ENCODE assay signal across 16 cellular contexts in the genomic region with DNA sequence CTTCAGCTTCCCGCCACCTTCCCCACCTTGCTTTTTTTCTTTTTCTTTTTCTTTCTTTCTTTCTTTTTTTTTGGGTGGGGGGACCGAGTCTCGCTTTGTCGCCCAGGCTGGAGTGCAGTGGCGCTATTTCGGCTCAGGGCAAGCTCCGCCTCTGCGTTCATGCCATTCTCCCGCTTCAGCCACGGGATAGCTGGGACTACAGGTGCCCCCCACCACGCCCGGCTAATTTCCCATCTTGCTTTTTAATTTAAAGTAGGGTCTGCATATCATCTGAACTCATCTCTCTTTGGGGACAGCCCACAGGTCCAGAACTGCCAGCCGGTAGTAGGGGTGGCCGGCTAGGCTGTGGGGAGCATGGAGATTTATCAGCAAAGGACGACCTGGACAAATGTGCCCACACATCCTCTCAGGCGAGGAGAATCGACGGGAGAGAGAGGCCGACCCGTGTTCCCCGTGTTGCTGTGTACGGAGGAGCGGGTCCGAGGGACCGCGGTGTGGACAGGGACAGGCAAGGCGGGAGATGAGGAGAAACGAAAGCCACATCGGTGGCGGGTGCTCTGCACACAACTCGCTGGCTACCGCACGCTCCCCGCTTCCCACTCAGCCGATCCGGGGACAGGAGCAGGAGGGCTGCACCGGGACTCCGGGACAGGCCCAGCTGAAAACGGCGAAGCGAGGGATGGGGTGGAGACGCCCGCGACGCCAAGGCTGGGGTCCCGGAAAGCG. TPM values are rescaled to one million over a fixed set of nuclear protein-coding genes. Genes with fewer than 3 reads are reported as not detected.
DNase-seq lines count a peak whose midpoint lies in the region; ATAC-seq and TF ChIP-seq lines count a peak whose summit lies in the region.
"Had no signal": no experiment of that assay in that cellular context is flagged by ENCODE, and none has a peak within 500 bp of the region (broad histone marks: within the 10 kb centered on the region; RNA-seq: fewer than 3 reads in every experiment).

No MANE protein-coding gene starts in this region.

- H3K23ac ChIP-seq in mesendoderm (ENCODE audit: low read length): no peak overlapping the region

- H3K27me3 ChIP-seq in mesendoderm (ENCODE audit: insufficient read depth, low read length, poor library complexity) (peaks cover 92% of the 10 kb centered on the region), upper lobe of left lung (peaks cover 0 to 18% (median 5%) of the 10 kb centered on the region in 4 donors)

- no peak overlapping the region for H4K8ac ChIP-seq in mesendoderm (ENCODE audit: low read depth, low read length)

- no peaks in the 10 kb centered on the region for H3K79me2 ChIP-seq in mesendoderm (ENCODE audit: control insufficient read depth, insufficient read depth, low read length)

- no peak overlapping the region for H3K18ac ChIP-seq in mesendoderm (ENCODE audit: low read length)

- ATAC-seq in natural killer cell treated with Interleukin-12 subunit alpha and Interleukin-12 subunit beta and Interleukin-15 and Interleukin-18, amount 100 ng/mL, for 72 hours: no peak
- ATAC-seq in natural killer cell (no peak), upper lobe of left lung (ENCODE audit: low FRiP score in 2 of 2) (no peak), GM19023 (IDR thresholded peaks at IDR 0.05; ENCODE audit: unreplicated experiment) (no peak), GM18519 (IDR thresholded peaks at IDR 0.05; ENCODE audit: low FRiP score, unreplicated experiment) (no peak)
- ATAC-seq: gastroesophageal sphincter had no signal

- TF ChIP-seq CTCF in natural killer cell (IDR thresholded peaks at IDR 0.05) (no peak), brain (conservative IDR thresholded peaks at IDR 0.05) (no peak), upper lobe of left lung (IDR thresholded peaks at IDR 0.05) (no peak)

- no peak overlapping the region for H2BK15ac ChIP-seq in mesendoderm (replicated peaks; ENCODE audit: low read depth)

- H3K79me1 ChIP-seq in mesendoderm (ENCODE audit: low read length): no peaks in the 10 kb centered on the region

- H3K4me2 ChIP-seq in mesendoderm (ENCODE audit: low read length): no peak overlapping the region
- H3K4me2 ChIP-seq: BLaER1 had no signal

- no CpG with 5 or more reads among the region's 47 CpGs for WGBS in mesendoderm (ENCODE audit: extremely low coverage, insufficient coverage, low lambda C conversion rate)
- 51 to 58% methylated on average over 42 to 47 of the region's 47 CpGs for WGBS in upper lobe of left lung, 2 donors

- peaks cover 56 to 73% of the 10 kb centered on the region in 2 donors for H3K27me3 Mint-ChIP-seq in natural killer cell treated with Interleukin-12 subunit alpha and Interleukin-12 subunit beta and Interleukin-15 and Interleukin-18, amount 100 ng/mL, for 72 hours
- H3K27me3 Mint-ChIP-seq in natural killer cell (ENCODE audit: low read depth in 2 of 2): peaks cover 76 to 77% of the 10 kb centered on the region in 2 donors
- peaks cover 100% of the 10 kb centered on the region for H3K27me3 Mint-ChIP-seq in brain

- no peaks in the 10 kb centered on the region for H3K4me1 ChIP-seq in mesendoderm (ENCODE audit: control insufficient read depth, low read depth, low read length)
- H3K4me1 ChIP-seq in upper lobe of left lung: peaks cover 16 to 50% (median 28%) of the 10 kb centered on the region in 4 donors
- H3K4me1 ChIP-seq: BLaER1 had no signal

- no peak overlapping the region for H2BK5ac ChIP-seq in mesendoderm (ENCODE audit: low read length)

- H3K36me3 Mint-ChIP-seq in natural killer cell treated with Interleukin-12 subunit alpha and Interleukin-12 subunit beta and Interleukin-15 and Interleukin-18, amount 100 ng/mL, for 72 hours: no peaks in the 10 kb centered on the region
- H3K36me3 Mint-ChIP-seq in natural killer cell (no peaks in the 10 kb centered on the region), brain (no peaks in the 10 kb centered on the region)

- H3K4me1 Mint-ChIP-seq in natural killer cell treated with Interleukin-12 subunit alpha and Interleukin-12 subunit beta and Interleukin-15 and Interleukin-18, amount 100 ng/mL, for 72 hours (ENCODE audit: low read depth in 2 of 2): peaks cover 15 to 34% of the 10 kb centered on the region in 2 donors
- H3K4me1 Mint-ChIP-seq in natural killer cell (peaks cover 11 to 15% of the 10 kb centered on the region in 2 donors), brain (peaks cover 21% of the 10 kb centered on the region)

- peak overlapping the region; percentile 68 for H3K4me3 Mint-ChIP-seq in natural killer cell treated with Interleukin-12 subunit alpha and Interleukin-12 subunit beta and Interleukin-15 and Interleukin-18, amount 100 ng/mL, for 72 hours
- H3K4me3 Mint-ChIP-seq in natural killer cell: no peak overlapping the region
- peak overlapping the region; percentile 54 to 81 (median 59) for H3K4me3 Mint-ChIP-seq in brain

- no peak overlapping the region for H4K5ac ChIP-seq in mesendoderm (ENCODE audit: low read length)

- no peak overlapping the region for H3K4me3 ChIP-seq in mesendoderm (ENCODE audit: low read length)
- H3K4me3 ChIP-seq in upper lobe of left lung: peak overlapping the region; percentile 6 to 56 (median 29)
- H3K4me3 ChIP-seq: BLaER1, cardiac muscle cell, HAP-1 had no signal

- H3K27ac ChIP-seq in mesendoderm (ENCODE audit: low read depth, low read length): no peak overlapping the region
- H3K27ac ChIP-seq in upper lobe of left lung: peak overlapping the region in 1 of 4 donors; percentile 92
- H3K27ac ChIP-seq: BLaER1, cardiac muscle cell, gastroesophageal sphincter had no signal

- no peak overlapping the region for H3K4ac ChIP-seq in mesendoderm (ENCODE audit: low read depth, low read length)

- H3K56ac ChIP-seq in mesendoderm (ENCODE audit: low read length): peak overlapping the region; percentile 7

- H3K9me3 ChIP-seq in upper lobe of left lung: no peaks in the 10 kb centered on the region
- H3K9me3 ChIP-seq: gastroesophageal sphincter, HAP-1 had no signal

- H3K36me3 ChIP-seq in mesendoderm (ENCODE audit: control insufficient read depth, insufficient read depth, low read length) (no peaks in the 10 kb centered on the region), upper lobe of left lung (no peaks in the 10 kb centered on the region)
- H3K36me3 ChIP-seq: BLaER1, cardiac muscle cell, gastroesophageal sphincter, HAP-1 had no signal

- TF ChIP-seq EP300 in upper lobe of left lung (IDR thresholded peaks at IDR 0.05): no peak

- no peak overlapping the region for H3K27ac Mint-ChIP-seq in natural killer cell treated with Interleukin-12 subunit alpha and Interleukin-12 subunit beta and Interleukin-15 and Interleukin-18, amount 100 ng/mL, for 72 hours
- no peak overlapping the region for H3K27ac Mint-ChIP-seq in natural killer cell
- no peak overlapping the region for H3K27ac Mint-ChIP-seq in brain

- no peak overlapping the region for H2BK120ac ChIP-seq in mesendoderm (ENCODE audit: low read depth, low read length)

- H3K9ac ChIP-seq in mesendoderm (ENCODE audit: low read length): no peak overlapping the region
- H3K9ac ChIP-seq: BLaER1 had no signal

- no peak for TF ChIP-seq POLR2A in upper lobe of left lung (IDR thresholded peaks at IDR 0.05)

- intact Hi-C loops in natural killer cell (cut with micrococcal nuclease): no loop called here

- H2AK5ac ChIP-seq in mesendoderm (ENCODE audit: low read length): no peak overlapping the region

- DNase-seq in natural killer cell treated with Interleukin-12 subunit alpha and Interleukin-12 subunit beta and Interleukin-15 and Interleukin-18, amount 100 ng/mL, for 72 hours (ENCODE audit: low spot score): no peak
- DNase-seq in natural killer cell: no peak
- no peak for DNase-seq in mesendoderm
- no peak for DNase-seq in upper lobe of left lung
- no peak for DNase-seq in D341Med (ENCODE audit: low spot score)
- DNase-seq: GF-D8; NCI-H446; stimulated activated CD8-positive, alpha-beta memory T cell treated with anti-CD3 and anti-CD28 coated beads, Interleukin-4, amount 100 ng/mL, for 48 hours had no signal

- no peaks in the 10 kb centered on the region for H3K9me3 Mint-ChIP-seq in natural killer cell treated with Interleukin-12 subunit alpha and Interleukin-12 subunit beta and Interleukin-15 and Interleukin-18, amount 100 ng/mL, for 72 hours
- H3K9me3 Mint-ChIP-seq in natural killer cell (no peaks in the 10 kb centered on the region), brain (peaks cover 0 to 9% (median 0%) of the 10 kb centered on the region in 5 experiments)

RNA-seq across cellular contexts. Expression of a gene that starts 2.4 kb away (rescaled TPM):
- under 1 TPM in 1 of 2 donors, not detected in 1; 0.36 TPM for total RNA-seq in natural killer cell treated with Interleukin-12 subunit alpha and Interleukin-12 subunit beta and Interleukin-15 and Interleukin-18, amount 100 ng/mL, for 72 hours
- total RNA-seq in natural killer cell (not detected), upper lobe of left lung (100 to 1,000 TPM in 1 of 6 donors, 10 to 100 TPM in 4, 1 to 10 TPM in 1; 8.4 to 194 (median 37.0) TPM)
- polyA plus RNA-seq in brain (ENCODE audit: insufficient read depth, low read depth, low replicate concordance): 33.3 TPM
- polyA plus RNA-seq in mesendoderm (2013, experiment 1 of 2): 0.08 TPM
- polyA plus RNA-seq in mesendoderm (2013, experiment 2 of 2): 0.24 TPM
- total RNA-seq: cardiac muscle cell had no signal
- polyA plus RNA-seq: cardiac muscle cell had no signal

RNA-seq across cellular contexts. Expression of a gene that starts 3.6 kb away (rescaled TPM):
- total RNA-seq in natural killer cell treated with Interleukin-12 subunit alpha and Interleukin-12 subunit beta and Interleukin-15 and Interleukin-18, amount 100 ng/mL, for 72 hours: 10 to 100 TPM in 1 of 2 donors, 1 to 10 TPM in 1; 6.3 to 22.4 TPM
- total RNA-seq in natural killer cell (not detected), upper lobe of left lung (10 to 100 TPM in 4 of 6 donors, 1 to 10 TPM in 1, not detected in 1; 5.4 to 59.1 (median 13.4) TPM)
- 2.2 TPM for polyA plus RNA-seq in brain (ENCODE audit: insufficient read depth, low read depth, low replicate concordance)
- polyA plus RNA-seq in mesendoderm (2013, experiment 1 of 2): not detected
- polyA plus RNA-seq in mesendoderm (2013, experiment 2 of 2): not detected
- total RNA-seq: cardiac muscle cell had no signal
- polyA plus RNA-seq: cardiac muscle cell had no signal

RNA-seq across cellular contexts. Expression of a gene that starts 9.3 kb away (rescaled TPM):
- 100 to 1,000 TPM in 1 of 2 donors, 10 to 100 TPM in 1; 58.5 to 148 TPM for total RNA-seq in natural killer cell treated with Interleukin-12 subunit alpha and Interleukin-12 subunit beta and Interleukin-15 and Interleukin-18, amount 100 ng/mL, for 72 hours
- total RNA-seq in natural killer cell: 1 to 10 TPM in 1 of 3 donors, under 1 TPM in 1, not detected in 1; 0.40 to 3.2 TPM
- 112 TPM for polyA plus RNA-seq in brain (ENCODE audit: insufficient read depth, low read depth, low replicate concordance)
- 4.4 TPM for polyA plus RNA-seq in mesendoderm (2013, experiment 1 of 2)
- polyA plus RNA-seq in mesendoderm (2013, experiment 2 of 2): 6.1 TPM
- total RNA-seq in upper lobe of left lung: 100 to 1,000 TPM in 5 of 6 donors, 10 to 100 TPM in 1; 72.3 to 546 (median 187) TPM

RNA-seq across cellular contexts. Expression of a gene that starts 16.8 kb away (rescaled TPM):
- not detected for total RNA-seq in natural killer cell treated with Interleukin-12 subunit alpha and Interleukin-12 subunit beta and Interleukin-15 and Interleukin-18, amount 100 ng/mL, for 72 hours
- total RNA-seq in natural killer cell (not detected), upper lobe of left lung (not detected)
- not detected for polyA plus RNA-seq in brain (ENCODE audit: insufficient read depth, low read depth, low replicate concordance)
- polyA plus RNA-seq in mesendoderm (2013, experiment 1 of 2): not detected
- not detected for polyA plus RNA-seq in mesendoderm (2013, experiment 2 of 2)
- total RNA-seq: cardiac muscle cell, gastroesophageal sphincter, mesenteric fat pad had no signal
- polyA plus RNA-seq: cardiac muscle cell had no signal

RNA-seq across cellular contexts. Expression of a gene that starts 22.9 kb away (rescaled TPM):
- 10 to 100 TPM; 11.1 to 19.9 TPM for total RNA-seq in natural killer cell treated with Interleukin-12 subunit alpha and Interleukin-12 subunit beta and Interleukin-15 and Interleukin-18, amount 100 ng/mL, for 72 hours
- 1 to 10 TPM; 3.8 to 8.0 (median 5.4) TPM for total RNA-seq in natural killer cell
- polyA plus RNA-seq in brain (ENCODE audit: insufficient read depth, low read depth, low replicate concordance): 167 TPM
- 34.9 TPM for polyA plus RNA-seq in mesendoderm (2013, experiment 1 of 2)
- polyA plus RNA-seq in mesendoderm (2013, experiment 2 of 2): 29.8 TPM
- 10 to 100 TPM in 2 of 6 donors, 1 to 10 TPM in 4; 4.7 to 21.0 (median 8.6) TPM for total RNA-seq in upper lobe of left lung
- total RNA-seq: cardiac muscle cell had no signal
- polyA plus RNA-seq: cardiac muscle cell had no signal

Comparison
In these comparisons a context has a peak if more than half of its experiments do, and no peak if none do; other contexts are left out.
1. RNA of a gene that starts 9.3 kb away (total RNA-seq): 72.3 to 546 TPM in upper lobe of left lung and 58.5 to 148 TPM in natural killer cell treated with Interleukin-12 subunit alpha and Interleukin-12 subunit beta and Interleukin-15 and Interleukin-18, amount 100 ng/mL, for 72 hours; 0.40 to 3.2 TPM in natural killer cell; every median in the first group is over 10 times any median in the second.
2. RNA of a gene that starts 2.4 kb away (total RNA-seq): 8.4 to 194 TPM in upper lobe of left lung; 0.36 TPM in natural killer cell treated with Interleukin-12 subunit alpha and Interleukin-12 subunit beta and Interleukin-15 and Interleukin-18, amount 100 ng/mL, for 72 hours and not detected in natural killer cell; every median in the first group is over 4 times any median in the second.